ENCODE assay signal across 1 cellular context in the genomic region with DNA sequence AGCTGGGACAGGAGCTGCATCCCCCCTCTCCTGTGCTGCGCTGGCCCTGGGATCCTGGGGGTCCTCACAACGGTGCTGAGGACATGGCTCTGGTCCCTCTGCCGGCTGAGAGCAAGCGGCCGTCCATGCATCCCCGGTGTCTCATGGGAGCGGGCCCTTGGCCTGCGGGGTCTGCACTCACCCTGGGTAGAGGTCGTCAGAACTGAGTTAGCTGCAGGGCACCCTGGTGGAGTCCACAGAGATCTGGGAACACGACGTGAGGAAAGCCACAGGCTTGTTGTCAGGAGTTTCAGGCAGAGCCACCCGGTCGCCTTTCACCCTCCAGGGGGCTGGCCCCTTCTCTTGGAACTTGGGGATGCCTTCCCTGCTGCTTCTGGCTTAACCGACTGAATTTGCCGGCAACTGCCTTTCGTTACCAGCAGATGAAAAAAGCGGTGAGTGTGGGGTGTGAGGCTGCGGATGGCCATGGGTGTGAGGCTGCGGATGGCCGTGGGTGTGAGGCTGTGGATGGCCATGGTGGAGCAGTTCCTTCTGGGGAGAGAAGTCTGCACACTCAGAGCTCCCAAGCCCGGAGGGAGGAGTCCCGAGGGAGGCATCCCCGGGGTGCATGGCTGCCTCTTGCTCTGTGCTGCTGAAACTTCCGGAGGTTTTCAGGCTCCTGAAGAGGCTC.
TF ChIP-seq lines count a peak whose summit lies in the region.

No MANE protein-coding gene starts in this region.

TF ChIP-seq in H1, 55 proteins besides CTCF, POLR2A, EP300 and RAD21 (continued from another document):
- TF ChIP-seq, protein P1, sequence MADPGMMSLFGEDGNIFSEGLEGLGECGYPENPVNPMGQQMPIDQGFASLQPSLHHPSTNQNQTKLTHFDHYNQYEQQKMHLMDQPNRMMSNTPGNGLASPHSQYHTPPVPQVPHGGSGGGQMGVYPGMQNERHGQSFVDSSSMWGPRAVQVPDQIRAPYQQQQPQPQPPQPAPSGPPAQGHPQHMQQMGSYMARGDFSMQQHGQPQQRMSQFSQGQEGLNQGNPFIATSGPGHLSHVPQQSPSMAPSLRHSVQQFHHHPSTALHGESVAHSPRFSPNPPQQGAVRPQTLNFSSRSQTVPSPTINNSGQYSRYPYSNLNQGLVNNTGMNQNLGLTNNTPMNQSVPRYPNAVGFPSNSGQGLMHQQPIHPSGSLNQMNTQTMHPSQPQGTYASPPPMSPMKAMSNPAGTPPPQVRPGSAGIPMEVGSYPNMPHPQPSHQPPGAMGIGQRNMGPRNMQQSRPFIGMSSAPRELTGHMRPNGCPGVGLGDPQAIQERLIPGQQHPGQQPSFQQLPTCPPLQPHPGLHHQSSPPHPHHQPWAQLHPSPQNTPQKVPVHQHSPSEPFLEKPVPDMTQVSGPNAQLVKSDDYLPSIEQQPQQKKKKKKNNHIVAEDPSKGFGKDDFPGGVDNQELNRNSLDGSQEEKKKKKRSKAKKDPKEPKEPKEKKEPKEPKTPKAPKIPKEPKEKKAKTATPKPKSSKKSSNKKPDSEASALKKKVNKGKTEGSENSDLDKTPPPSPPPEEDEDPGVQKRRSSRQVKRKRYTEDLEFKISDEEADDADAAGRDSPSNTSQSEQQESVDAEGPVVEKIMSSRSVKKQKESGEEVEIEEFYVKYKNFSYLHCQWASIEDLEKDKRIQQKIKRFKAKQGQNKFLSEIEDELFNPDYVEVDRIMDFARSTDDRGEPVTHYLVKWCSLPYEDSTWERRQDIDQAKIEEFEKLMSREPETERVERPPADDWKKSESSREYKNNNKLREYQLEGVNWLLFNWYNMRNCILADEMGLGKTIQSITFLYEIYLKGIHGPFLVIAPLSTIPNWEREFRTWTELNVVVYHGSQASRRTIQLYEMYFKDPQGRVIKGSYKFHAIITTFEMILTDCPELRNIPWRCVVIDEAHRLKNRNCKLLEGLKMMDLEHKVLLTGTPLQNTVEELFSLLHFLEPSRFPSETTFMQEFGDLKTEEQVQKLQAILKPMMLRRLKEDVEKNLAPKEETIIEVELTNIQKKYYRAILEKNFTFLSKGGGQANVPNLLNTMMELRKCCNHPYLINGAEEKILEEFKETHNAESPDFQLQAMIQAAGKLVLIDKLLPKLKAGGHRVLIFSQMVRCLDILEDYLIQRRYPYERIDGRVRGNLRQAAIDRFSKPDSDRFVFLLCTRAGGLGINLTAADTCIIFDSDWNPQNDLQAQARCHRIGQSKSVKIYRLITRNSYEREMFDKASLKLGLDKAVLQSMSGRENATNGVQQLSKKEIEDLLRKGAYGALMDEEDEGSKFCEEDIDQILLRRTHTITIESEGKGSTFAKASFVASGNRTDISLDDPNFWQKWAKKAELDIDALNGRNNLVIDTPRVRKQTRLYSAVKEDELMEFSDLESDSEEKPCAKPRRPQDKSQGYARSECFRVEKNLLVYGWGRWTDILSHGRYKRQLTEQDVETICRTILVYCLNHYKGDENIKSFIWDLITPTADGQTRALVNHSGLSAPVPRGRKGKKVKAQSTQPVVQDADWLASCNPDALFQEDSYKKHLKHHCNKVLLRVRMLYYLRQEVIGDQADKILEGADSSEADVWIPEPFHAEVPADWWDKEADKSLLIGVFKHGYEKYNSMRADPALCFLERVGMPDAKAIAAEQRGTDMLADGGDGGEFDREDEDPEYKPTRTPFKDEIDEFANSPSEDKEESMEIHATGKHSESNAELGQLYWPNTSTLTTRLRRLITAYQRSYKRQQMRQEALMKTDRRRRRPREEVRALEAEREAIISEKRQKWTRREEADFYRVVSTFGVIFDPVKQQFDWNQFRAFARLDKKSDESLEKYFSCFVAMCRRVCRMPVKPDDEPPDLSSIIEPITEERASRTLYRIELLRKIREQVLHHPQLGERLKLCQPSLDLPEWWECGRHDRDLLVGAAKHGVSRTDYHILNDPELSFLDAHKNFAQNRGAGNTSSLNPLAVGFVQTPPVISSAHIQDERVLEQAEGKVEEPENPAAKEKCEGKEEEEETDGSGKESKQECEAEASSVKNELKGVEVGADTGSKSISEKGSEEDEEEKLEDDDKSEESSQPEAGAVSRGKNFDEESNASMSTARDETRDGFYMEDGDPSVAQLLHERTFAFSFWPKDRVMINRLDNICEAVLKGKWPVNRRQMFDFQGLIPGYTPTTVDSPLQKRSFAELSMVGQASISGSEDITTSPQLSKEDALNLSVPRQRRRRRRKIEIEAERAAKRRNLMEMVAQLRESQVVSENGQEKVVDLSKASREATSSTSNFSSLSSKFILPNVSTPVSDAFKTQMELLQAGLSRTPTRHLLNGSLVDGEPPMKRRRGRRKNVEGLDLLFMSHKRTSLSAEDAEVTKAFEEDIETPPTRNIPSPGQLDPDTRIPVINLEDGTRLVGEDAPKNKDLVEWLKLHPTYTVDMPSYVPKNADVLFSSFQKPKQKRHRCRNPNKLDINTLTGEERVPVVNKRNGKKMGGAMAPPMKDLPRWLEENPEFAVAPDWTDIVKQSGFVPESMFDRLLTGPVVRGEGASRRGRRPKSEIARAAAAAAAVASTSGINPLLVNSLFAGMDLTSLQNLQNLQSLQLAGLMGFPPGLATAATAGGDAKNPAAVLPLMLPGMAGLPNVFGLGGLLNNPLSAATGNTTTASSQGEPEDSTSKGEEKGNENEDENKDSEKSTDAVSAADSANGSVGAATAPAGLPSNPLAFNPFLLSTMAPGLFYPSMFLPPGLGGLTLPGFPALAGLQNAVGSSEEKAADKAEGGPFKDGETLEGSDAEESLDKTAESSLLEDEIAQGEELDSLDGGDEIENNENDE (IDR thresholded peaks at IDR 0.05; ENCODE audit: insufficient replicate concordance, low read length) = no peak
- no peak for TF ChIP-seq SIX5 (IDR thresholded peaks at IDR 0.05; ENCODE audit: low read depth, low read length)
- no peak for TF ChIP-seq KDM5A (IDR thresholded peaks at IDR 0.05; ENCODE audit: low read length)
